20 cellular contexts compared by ENCODE assay signal in the genomic region with DNA sequence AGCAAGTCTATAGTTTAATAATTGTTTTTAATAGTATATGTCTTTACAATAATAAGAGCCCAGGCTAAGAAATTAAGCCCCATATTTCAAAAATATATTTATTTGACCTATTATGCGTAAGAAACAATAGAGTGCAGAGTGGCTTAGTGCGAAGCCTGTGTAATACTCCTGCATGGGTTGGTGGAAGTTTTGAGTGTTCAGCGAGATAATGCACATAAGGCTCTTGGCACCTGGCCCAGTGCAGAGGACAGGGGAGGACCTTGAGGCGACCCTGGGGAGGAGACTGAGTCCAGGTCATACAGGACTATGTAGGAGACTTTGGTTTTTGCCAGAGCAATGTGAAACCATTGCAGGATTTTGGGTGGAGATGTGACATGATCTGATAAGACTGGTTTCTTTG.
DNase-seq lines count a peak whose midpoint lies in the region; ATAC-seq and TF ChIP-seq lines count a peak whose summit lies in the region.
"Had no signal": no experiment of that assay in that cellular context is flagged by ENCODE, and none has a peak within 500 bp of the region (broad histone marks: within the 10 kb centered on the region; RNA-seq: fewer than 3 reads in every experiment).

No MANE protein-coding gene starts in this region.

- no peaks in the 10 kb centered on the region for H3K4me1 ChIP-seq in left ventricle myocardium inferior
- H3K4me1 ChIP-seq: BLaER1 treated with 17β-estradiol and CSF1 and Interleukin-3, amounts not matched to agents 10 nM and 100 nM; HAP-1 had no signal

- H3K4me3 Mint-ChIP-seq in activated T-cell treated with anti-CD3 and anti-CD28 coated beads, Interleukin-2, amount 50 U/mL, for 24 hours: no peak overlapping the region
- H3K4me3 Mint-ChIP-seq: B cell; CD4-positive, CD25-positive, alpha-beta regulatory T cell; CD8-positive, alpha-beta memory T cell had no signal

- H3K9me3 ChIP-seq in left ventricle myocardium inferior (replicated peaks): no peaks in the 10 kb centered on the region
- H3K9me3 ChIP-seq: BLaER1 treated with 17β-estradiol and CSF1 and Interleukin-3, amounts not matched to agents 10 nM and 100 nM; HAP-1 had no signal

- ATAC-seq in Right ventricle myocardium superior (ENCODE audit: poor library complexity): peak; percentile 39
- no peak for ATAC-seq in left cardiac atrium
- ATAC-seq: HepG2 had no signal

- no peaks in the 10 kb centered on the region for H3K36me3 Mint-ChIP-seq in activated T-cell treated with anti-CD3 and anti-CD28 coated beads, Interleukin-2, amount 50 U/mL, for 24 hours (ENCODE audit: low read depth)
- H3K36me3 Mint-ChIP-seq: CD4-positive, CD25-positive, alpha-beta regulatory T cell; CD8-positive, alpha-beta memory T cell had no signal

- no peak overlapping the region for H3K27ac Mint-ChIP-seq in activated T-cell treated with anti-CD3 and anti-CD28 coated beads, Interleukin-2, amount 50 U/mL, for 24 hours
- H3K27ac Mint-ChIP-seq: B cell; CD4-positive, CD25-positive, alpha-beta regulatory T cell; CD8-positive, alpha-beta memory T cell had no signal

- peaks cover 2% of the 10 kb centered on the region for H3K9me3 Mint-ChIP-seq in activated T-cell treated with anti-CD3 and anti-CD28 coated beads, Interleukin-2, amount 50 U/mL, for 24 hours

- no peak for DNase-seq in Right ventricle myocardium superior
- DNase-seq in left cardiac atrium: no peak
- DNase-seq in NCI-H510A (lab: John Stamatoyannopoulos, UW): peak; percentile 12
- DNase-seq in left ventricle myocardium inferior: peak; percentile 36
- DNase-seq in inferior parietal cortex (ENCODE audit: extremely low spot score): no peak
- no peak for DNase-seq in activated T-cell treated with anti-CD3 and anti-CD28 coated beads, Interleukin-2, amount 50 U/mL, for 24 hours
- DNase-seq in stimulated activated CD4-positive, alpha-beta T cell treated with anti-CD3 and anti-CD28 coated beads, Interleukin-4, amount 100 ng/mL, for 4 hours: no peak
- DNase-seq: 8988T; CD4-positive, CD25-positive, alpha-beta regulatory T cell; CD8-positive, alpha-beta memory T cell; COR-L47; DMS 273 treated with DMSO at 0.1 percent for 48 hours; DMS53; DND-41; EL; GM23248 had no signal

- no peak overlapping the region for H3K4me3 ChIP-seq in left ventricle myocardium inferior
- H3K4me3 ChIP-seq: BLaER1 treated with 17β-estradiol and CSF1 and Interleukin-3, amounts not matched to agents 10 nM and 100 nM; GM23248; HAP-1 had no signal

- H3K36me3 ChIP-seq in left ventricle myocardium inferior: no peaks in the 10 kb centered on the region
- H3K36me3 ChIP-seq: BLaER1 treated with 17β-estradiol and CSF1 and Interleukin-3, amounts not matched to agents 10 nM and 100 nM; HAP-1 had no signal

- H3K4me1 Mint-ChIP-seq in activated T-cell treated with anti-CD3 and anti-CD28 coated beads, Interleukin-2, amount 50 U/mL, for 24 hours (ENCODE audit: low read depth): no peaks in the 10 kb centered on the region
- H3K4me1 Mint-ChIP-seq: B cell; CD4-positive, CD25-positive, alpha-beta regulatory T cell; CD8-positive, alpha-beta memory T cell had no signal

- no peaks in the 10 kb centered on the region for H3K27me3 ChIP-seq in left ventricle myocardium inferior (ENCODE audit: low read depth)
- H3K27me3 ChIP-seq: BLaER1 treated with 17β-estradiol and CSF1 and Interleukin-3, amounts not matched to agents 10 nM and 100 nM had no signal

- TF ChIP-seq CTCF in left ventricle myocardium inferior (IDR thresholded peaks at IDR 0.05; ENCODE audit: borderline replicate concordance): no peak

- intact Hi-C loops in Right ventricle myocardium superior (cut with DNase I) (no loop called here), left cardiac atrium (cut with DNase I) (no loop called here), left ventricle myocardium inferior (cut with micrococcal nuclease) (no loop called here)

- no peak overlapping the region for H3K27ac ChIP-seq in left ventricle myocardium inferior (replicated peaks)
- H3K27ac ChIP-seq: BLaER1 treated with 17β-estradiol and CSF1 and Interleukin-3, amounts not matched to agents 10 nM and 100 nM; GM23248 had no signal

- no peaks in the 10 kb centered on the region for H3K27me3 Mint-ChIP-seq in activated T-cell treated with anti-CD3 and anti-CD28 coated beads, Interleukin-2, amount 50 U/mL, for 24 hours
- H3K27me3 Mint-ChIP-seq: B cell; CD4-positive, CD25-positive, alpha-beta regulatory T cell; CD8-positive, alpha-beta memory T cell had no signal

Comparison
In these comparisons a context has a peak if more than half of its experiments do, and no peak if none do; other contexts are left out.
1. DNase-seq: peak in NCI-H510A (single experiment) and left ventricle myocardium inferior (single experiment); none in Right ventricle myocardium superior (single experiment), left cardiac atrium (single experiment), inferior parietal cortex (single experiment), activated T-cell treated with anti-CD3 and anti-CD28 coated beads, Interleukin-2, amount 50 U/mL, for 24 hours (single experiment) and stimulated activated CD4-positive, alpha-beta T cell treated with anti-CD3 and anti-CD28 coated beads, Interleukin-4, amount 100 ng/mL, for 4 hours (0 of 2).